18 cellular contexts compared by ENCODE assay signal in genomic region chr19:39139305-39140194, GRCh38. TPM values are rescaled to one million over a fixed set of nuclear protein-coding genes. Genes with fewer than 3 reads are reported as not detected.
A peak's percentile ranks its signal among the peaks of the same experiment; 100 is the strongest.
DNase-seq lines count a peak whose midpoint lies in the region; ATAC-seq and TF ChIP-seq lines count a peak whose summit lies in the region.
"Had no signal": no experiment of that assay in that cellular context is flagged by ENCODE, and none has a peak within 500 bp of the region (broad histone marks: within the 10 kb centered on the region; RNA-seq: fewer than 3 reads in every experiment).

No MANE protein-coding gene starts in this region.

- H3K4me1 Mint-ChIP-seq in stimulated activated effector memory CD8-positive, alpha-beta T cell treated with anti-CD3 and anti-CD28 coated beads, Interleukin-12 subunit alpha, Interleukin-12 subunit beta, amount 100 ng/mL, for 72 hours, result peaks cover 30% of the 10 kb centered on the region

- no peaks in the 10 kb centered on the region for H3K9me3 ChIP-seq in HUES6 (ENCODE audit: control insufficient read depth, insufficient read depth, low read depth, low read length)
- H3K9me3 ChIP-seq: left lung, stomach had no signal

- no peaks in the 10 kb centered on the region for H3K9me3 Mint-ChIP-seq in stimulated activated effector memory CD8-positive, alpha-beta T cell treated with anti-CD3 and anti-CD28 coated beads, Interleukin-12 subunit alpha, Interleukin-12 subunit beta, amount 100 ng/mL, for 72 hours
- H3K9me3 Mint-ChIP-seq: activated naive CD4-positive, alpha-beta T cell treated with anti-CD3 and anti-CD28 coated beads for 36 hours; IgD-negative memory B cell had no signal

- DNase-seq in amniotic epithelial cell (ENCODE audit: low read depth) (peak; percentile 83), islet precursor cell (peak; percentile 92), omental fat pad (ENCODE audit: low spot score) (no peak), amniotic stem cell (lab: John Stamatoyannopoulos, UW) (no peak), KG1 (lab: John Stamatoyannopoulos, UW) (no peak)
- no peak for DNase-seq in stimulated activated effector memory CD8-positive, alpha-beta T cell treated with anti-CD3 and anti-CD28 coated beads, Interleukin-12 subunit alpha, Interleukin-12 subunit beta, amount 100 ng/mL, for 72 hours (ENCODE audit: low spot score in 2 of 2)
- DNase-seq: activated naive CD4-positive, alpha-beta T cell treated with anti-CD3 and anti-CD28 coated beads for 36 hours; central memory CD4-positive, alpha-beta T cell; NCI-H1092; small intestine; stomach had no signal

- peak overlapping the region; percentile 17 for H3K27ac Mint-ChIP-seq in stimulated activated effector memory CD8-positive, alpha-beta T cell treated with anti-CD3 and anti-CD28 coated beads, Interleukin-12 subunit alpha, Interleukin-12 subunit beta, amount 100 ng/mL, for 72 hours
- H3K27ac Mint-ChIP-seq: activated naive CD4-positive, alpha-beta T cell treated with anti-CD3 and anti-CD28 coated beads for 36 hours; B cell; IgD-negative memory B cell had no signal

- ATAC-seq in stimulated activated effector memory CD8-positive, alpha-beta T cell treated with anti-CD3 and anti-CD28 coated beads, Interleukin-12 subunit alpha, Interleukin-12 subunit beta, amount 100 ng/mL, for 72 hours, result no peak
- ATAC-seq in GM18519 (IDR thresholded peaks at IDR 0.05; ENCODE audit: low FRiP score, unreplicated experiment), result no peak
- ATAC-seq in omental fat pad (ENCODE audit: low FRiP score), result no peak
- ATAC-seq: left lung had no signal

- H3K36me3 Mint-ChIP-seq in stimulated activated effector memory CD8-positive, alpha-beta T cell treated with anti-CD3 and anti-CD28 coated beads, Interleukin-12 subunit alpha, Interleukin-12 subunit beta, amount 100 ng/mL, for 72 hours, result no peaks in the 10 kb centered on the region
- H3K36me3 Mint-ChIP-seq: IgD-negative memory B cell had no signal

- H3K4me3 ChIP-seq in HUES6 (ENCODE audit: low read depth, low read length), result 0 out of 2 replicates have a peak overlapping the region, but pooled peaks have one; percentile 20
- H3K4me3 ChIP-seq: SK-N-MC, stomach had no signal

- H3K27me3 ChIP-seq in HUES6 (ENCODE audit: control insufficient read depth, insufficient read depth, low read length), result no peaks in the 10 kb centered on the region
- H3K27me3 ChIP-seq: left lung, stomach had no signal

- H3K4me1 ChIP-seq in HUES6 (ENCODE audit: control insufficient read depth, insufficient read depth, low read length), result peaks cover 65% of the 10 kb centered on the region

- TF ChIP-seq CTCF in omental fat pad (IDR thresholded peaks at IDR 0.05), result no peak

- no peak overlapping the region for H3K4me3 Mint-ChIP-seq in stimulated activated effector memory CD8-positive, alpha-beta T cell treated with anti-CD3 and anti-CD28 coated beads, Interleukin-12 subunit alpha, Interleukin-12 subunit beta, amount 100 ng/mL, for 72 hours
- H3K4me3 Mint-ChIP-seq: activated naive CD4-positive, alpha-beta T cell treated with anti-CD3 and anti-CD28 coated beads for 36 hours; B cell; IgD-negative memory B cell had no signal

- peak overlapping the region; percentile 14 for H3K9ac ChIP-seq in HUES6 (ENCODE audit: low read length)

- H3K36me3 ChIP-seq in HUES6 (ENCODE audit: control insufficient read depth, insufficient read depth, low read length), result no peaks in the 10 kb centered on the region
- H3K36me3 ChIP-seq: left lung, stomach had no signal

- H3K27ac ChIP-seq in HUES6 (ENCODE audit: low read depth, low read length), result peak overlapping the region; percentile 59; the same call in 1 of the 2 replicates
- H3K27ac ChIP-seq: SK-N-MC had no signal

RNA-seq across cellular contexts. Expression of gene PAK4, which starts 14.0 kb away (rescaled TPM):
- total RNA-seq in omental fat pad, result 1 to 10 TPM; 4.6 to 9.8 (median 6.3) TPM

RNA-seq across cellular contexts. Expression of gene ACP7, which starts 55.4 kb away (rescaled TPM):
- not detected for total RNA-seq in omental fat pad
- total RNA-seq: activated naive CD4-positive, alpha-beta T cell treated with anti-CD3 and anti-CD28 coated beads for 36 hours; B cell; glomerular endothelial cell; left lung; stomach had no signal

RNA-seq across cellular contexts. Expression of gene NCCRP1, which starts 57.2 kb away (rescaled TPM):
- under 1 TPM in 1 of 4 donors, not detected in 3; 0.46 TPM for total RNA-seq in omental fat pad
- total RNA-seq: activated naive CD4-positive, alpha-beta T cell treated with anti-CD3 and anti-CD28 coated beads for 36 hours; B cell; glomerular endothelial cell; left lung; stomach had no signal

Comparison
In these comparisons a context has a peak if more than half of its experiments do, and no peak if none do; other contexts are left out.
1. DNase-seq: peak in amniotic epithelial cell (single experiment) and islet precursor cell (single experiment); none in stimulated activated effector memory CD8-positive, alpha-beta T cell treated with anti-CD3 and anti-CD28 coated beads, Interleukin-12 subunit alpha, Interleukin-12 subunit beta, amount 100 ng/mL, for 72 hours (0 of 2), omental fat pad (single experiment), amniotic stem cell (single experiment) and KG1 (single experiment).